Comparison of ENCODE assay signal across 24 cellular contexts in genomic region chr9:110788871-110789270, GRCh38.
"Had no signal": no experiment of that assay in that cellular context is flagged by ENCODE, and none has a peak within 500 bp of the region (broad histone marks: within the 10 kb centered on the region; RNA-seq: fewer than 3 reads in every experiment).

No MANE protein-coding gene starts in this region.

- ATAC-seq: esophagus mucosa; gastrocnemius medialis; left lobe of liver; naive thymus-derived CD4-positive, alpha-beta T cell; sciatic nerve; stimulated activated naive CD8-positive, alpha-beta T cell treated with anti-CD3 and anti-CD28 coated beads, Interleukin-15, amount 100 ng/mL, for 72 hours had no signal

- H3K4me3 ChIP-seq: dorsolateral prefrontal cortex, gastrocnemius medialis, lung, neural progenitor cell, prostate gland, right atrium auricular region, smooth muscle cell, suprapubic skin had no signal

- H3K9ac ChIP-seq: neural progenitor cell had no signal

- H3K36me3 ChIP-seq: gastrocnemius medialis, neural progenitor cell, prostate gland, right atrium auricular region, suprapubic skin had no signal

- H3K4me1 ChIP-seq: gastrocnemius medialis, neural progenitor cell, prostate gland, right atrium auricular region, suprapubic skin had no signal

- H3K27ac ChIP-seq: dorsolateral prefrontal cortex, epithelial cell of prostate, gastrocnemius medialis, neural progenitor cell, prostate gland, right atrium auricular region, suprapubic skin had no signal

- H3K9me3 ChIP-seq: gastrocnemius medialis, prostate gland, right atrium auricular region, suprapubic skin had no signal

- H3K4me2 ChIP-seq: neural progenitor cell, smooth muscle cell had no signal

- H3K27me3 ChIP-seq: gastrocnemius medialis, neural progenitor cell, right atrium auricular region, suprapubic skin had no signal

- DNase-seq: dorsolateral prefrontal cortex; effector CD4-positive, alpha-beta T cell; gastrocnemius medialis; head of caudate nucleus; kidney; mesenchymal stem cell; midbrain; naive thymus-derived CD4-positive, alpha-beta T cell; stimulated activated CD4-positive, alpha-beta T cell treated with anti-CD3 and anti-CD28 coated beads, Interleukin-12 subunit alpha, Interleukin-12 subunit beta, amount 100 ng/mL, for 4 hours; stimulated activated CD4-positive, alpha-beta T cell treated with anti-CD3 and anti-CD28 coated beads, Interleukin-1b, Interleukin-23, amount 100 ng/mL, for 48 hours; stimulated activated CD4-positive, alpha-beta T cell treated with anti-CD3 and anti-CD28 coated beads, Interleukin-4, amount 100 ng/mL, for 1 hour; stimulated activated CD8-positive, alpha-beta memory T cell treated with anti-CD3 and anti-CD28 coated beads, Interleukin-4, amount 100 ng/mL, for 48 hours; stimulated activated naive CD4-positive, alpha-beta T cell; stimulated activated naive CD8-positive, alpha-beta T cell treated with anti-CD3 and anti-CD28 coated beads, Interleukin-15, amount 100 ng/mL, for 72 hours had no signal

- H2AFZ ChIP-seq: neural progenitor cell had no signal
